Comparison of ENCODE assay signal across 1 cellular context in genomic region chr13:103898481-103898880, GRCh38.
TF ChIP-seq lines count a peak whose summit lies in the region.

No MANE protein-coding gene starts in this region.

TF ChIP-seq in GM23338, 12 proteins besides CTCF, POLR2A, EP300 and RAD21 (continued from another document):
- TF ChIP-seq ETS1 (IDR thresholded peaks at IDR 0.05) (no peak), POLR2AphosphoS5 (IDR thresholded peaks at IDR 0.05; ENCODE audit: low read depth) (no peak), REST (IDR thresholded peaks at IDR 0.05; ENCODE audit: unreplicated experiment) (no peak), ZNF114 (CRISPR knock-in tag; IDR thresholded peaks at IDR 0.05) (no peak), STAT1 (IDR thresholded peaks at IDR 0.05; ENCODE audit: unreplicated experiment) (no peak)
